Comparison of ENCODE assay signal across 9 cellular contexts in genomic region chr1:19074902-19075721, GRCh38.
A peak's percentile ranks its signal among the peaks of the same experiment; 100 is the strongest.
DNase-seq lines count a peak whose midpoint lies in the region; ATAC-seq and TF ChIP-seq lines count a peak whose summit lies in the region.
"Had no signal": no experiment of that assay in that cellular context is flagged by ENCODE, and none has a peak within 500 bp of the region (broad histone marks: within the 10 kb centered on the region; RNA-seq: fewer than 3 reads in every experiment).

No MANE protein-coding gene starts in this region.

- H3K9me3 Mint-ChIP-seq in effector memory CD8-positive, alpha-beta T cell, result no peaks in the 10 kb centered on the region

- H3K4me1 Mint-ChIP-seq in effector memory CD8-positive, alpha-beta T cell (ENCODE audit: low read depth in 2 of 2), result peaks cover 22 to 29% of the 10 kb centered on the region in 2 donors

- no peak overlapping the region for H3K4me3 ChIP-seq in Peyer's patch

- H3K9me3 ChIP-seq in Peyer's patch, result no peaks in the 10 kb centered on the region

- H3K27me3 Mint-ChIP-seq in effector memory CD8-positive, alpha-beta T cell, result no peaks in the 10 kb centered on the region

- peak; percentile 18 for ATAC-seq in effector memory CD8-positive, alpha-beta T cell (replicated peaks)
- ATAC-seq in omental fat pad (ENCODE audit: low FRiP score), result peak; percentile 63
- ATAC-seq in HG03280 (IDR thresholded peaks at IDR 0.05; ENCODE audit: unreplicated experiment), result no peak
- no peak for ATAC-seq in GM18867 (IDR thresholded peaks at IDR 0.05; ENCODE audit: unreplicated experiment)

- H3K27ac Mint-ChIP-seq in effector memory CD8-positive, alpha-beta T cell, result peak overlapping the region; percentile 42 to 79

- peak; percentile 3 for DNase-seq in stimulated activated CD4-positive, alpha-beta T cell treated with anti-CD3 and anti-CD28 coated beads, Interleukin-2, amount 100 ng/mL, for 4 hours (ENCODE audit: low read depth)
- DNase-seq in stimulated activated CD4-positive, alpha-beta T cell treated with anti-CD3 and anti-CD28 coated beads, Interleukin-1b, Interleukin-23, amount 100 ng/mL, for 48 hours, result no peak
- DNase-seq in effector memory CD8-positive, alpha-beta T cell, result no peak
- DNase-seq in omental fat pad (ENCODE audit: low spot score) (no peak), Peyer's patch (no peak)
- DNase-seq in effector CD8-positive, alpha-beta T cell (lab: John Stamatoyannopoulos, UW), result no peak
- DNase-seq: NCI-H2171 had no signal

- TF ChIP-seq CTCF in omental fat pad (IDR thresholded peaks at IDR 0.05) (no peak), Peyer's patch (IDR thresholded peaks at IDR 0.05) (no peak)

- peaks cover 0 to 75% (median 0%) of the 10 kb centered on the region in 3 donors for H3K36me3 ChIP-seq in Peyer's patch

- peaks cover 35% of the 10 kb centered on the region for H3K36me3 Mint-ChIP-seq in effector memory CD8-positive, alpha-beta T cell (ENCODE audit: insufficient read depth)

- H3K4me3 Mint-ChIP-seq in effector memory CD8-positive, alpha-beta T cell, result peak overlapping the region; percentile 55 to 66

- TF ChIP-seq POLR2A in Peyer's patch (IDR thresholded peaks at IDR 0.05), result no peak

- peaks cover 0 to 30% (median 5%) of the 10 kb centered on the region in 4 donors for H3K4me1 ChIP-seq in Peyer's patch

- H3K27me3 ChIP-seq in Peyer's patch, result no peaks in the 10 kb centered on the region

- H3K27ac ChIP-seq in Peyer's patch, result peak overlapping the region in 2 of 4 donors; percentile 13 to 31

Comparison
In these comparisons a context has a peak if more than half of its experiments do, and no peak if none do; other contexts are left out.
1. ATAC-seq: peak in effector memory CD8-positive, alpha-beta T cell (single experiment) and omental fat pad (single experiment); none in HG03280 (single experiment) and GM18867 (single experiment).